23 cellular contexts compared by ENCODE assay signal in the genomic region with DNA sequence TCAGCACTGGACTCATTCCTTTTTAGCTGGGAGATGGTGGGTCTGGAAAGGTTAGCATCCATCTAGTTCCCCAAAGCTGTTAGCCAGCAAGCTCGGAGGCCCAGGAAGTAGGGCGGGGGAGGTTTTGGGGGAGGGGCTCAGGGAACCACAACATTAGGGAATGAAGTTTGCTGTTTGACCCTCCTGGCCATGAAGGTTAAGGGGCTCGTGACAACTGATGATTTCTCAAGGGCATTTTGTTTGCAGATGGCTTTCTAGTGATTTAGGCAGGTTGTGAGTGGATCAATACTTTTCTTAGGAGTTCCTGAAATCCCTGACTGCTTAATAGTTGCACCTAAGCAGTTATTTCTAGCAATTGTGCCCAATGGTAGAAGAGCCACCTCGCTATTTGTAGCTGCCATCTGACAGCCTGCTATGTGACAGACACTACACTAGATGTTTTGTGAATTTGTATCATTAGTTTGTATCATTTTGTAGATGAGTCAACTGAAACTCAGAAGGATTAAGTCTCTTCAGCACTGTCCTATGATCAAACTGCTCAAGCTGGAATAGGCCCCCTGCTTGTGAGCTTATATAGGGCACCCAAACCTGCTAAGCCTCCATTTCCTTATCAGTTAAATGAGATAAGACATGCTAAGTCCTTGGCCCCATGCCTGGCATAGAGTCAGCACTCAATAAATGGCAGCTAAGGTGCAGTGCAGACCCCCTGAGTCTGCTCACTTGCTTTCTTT.
DNase-seq lines count a peak whose midpoint lies in the region; ATAC-seq and TF ChIP-seq lines count a peak whose summit lies in the region.
"Had no signal": no experiment of that assay in that cellular context is flagged by ENCODE, and none has a peak within 500 bp of the region (broad histone marks: within the 10 kb centered on the region; RNA-seq: fewer than 3 reads in every experiment).

No MANE protein-coding gene starts in this region.

- H3K27me3 Mint-ChIP-seq in progenitor cell of endocrine pancreas = peaks cover 25% of the 10 kb centered on the region

- no peak for TF ChIP-seq POLR2A in NB4 (IDR thresholded peaks at IDR 0.05; ENCODE audit: extremely low read depth, insufficient read length)
- TF ChIP-seq POLR2A in spleen (IDR thresholded peaks at IDR 0.05) = no peak

- no peaks in the 10 kb centered on the region for H3K36me3 Mint-ChIP-seq in progenitor cell of endocrine pancreas (ENCODE audit: insufficient read depth)
- H3K36me3 Mint-ChIP-seq: natural killer cell; stimulated activated naive B cell treated with anti-CD40 and anti-IgM and Interleukin-4, amounts not matched to agents 10 μg/mL and 1 μg/mL and 100 μg/mL, for 72 hours had no signal

- H3K4me1 ChIP-seq in spleen = no peaks in the 10 kb centered on the region
- H3K4me1 ChIP-seq: transverse colon had no signal

- H3K4me3 Mint-ChIP-seq in progenitor cell of endocrine pancreas (ENCODE audit: low read depth) = no peak overlapping the region
- H3K4me3 Mint-ChIP-seq: activated CD4-positive, alpha-beta T cell treated with anti-CD3 and anti-CD28 coated beads, Interleukin-2, amount 10 ng/mL, durations not matched to agents 24 days and 14 days; natural killer cell; stimulated activated naive B cell treated with anti-CD40 and anti-IgM and Interleukin-4, amounts not matched to agents 10 μg/mL and 1 μg/mL and 100 μg/mL, for 72 hours had no signal

- H3K4me3 ChIP-seq in NB4 (ENCODE audit: low read depth, low read length) = no peak overlapping the region
- no peak overlapping the region for H3K4me3 ChIP-seq in cardiac fibroblast (replicated peaks in 1 of 2; ENCODE audit: low read depth in 2 of 2, low read length in 2 of 2)
- no peak overlapping the region for H3K4me3 ChIP-seq in spleen
- H3K4me3 ChIP-seq: transverse colon had no signal

- TF ChIP-seq CTCF in NB4 (IDR thresholded peaks at IDR 0.05; ENCODE audit: low read depth, low read length) (peak; percentile 19), cardiac fibroblast (IDR thresholded peaks at IDR 0.05; ENCODE audit: low read depth, low read length) (peak; percentile 11), progenitor cell of endocrine pancreas (IDR thresholded peaks at IDR 0.05; ENCODE audit: unreplicated experiment) (peak; percentile 16), spleen (IDR thresholded peaks at IDR 0.05 in 8 of 11, conservative IDR thresholded peaks at IDR 0.05 in 3 of 11) (no peak)

- H3K27ac ChIP-seq in spleen = no peak overlapping the region
- H3K27ac ChIP-seq: KMS-11, transverse colon had no signal

- peaks cover 0 to 11% (median 0%) of the 10 kb centered on the region in 7 donors for H3K27me3 ChIP-seq in spleen (replicated peaks in 1 of 7)
- H3K27me3 ChIP-seq: transverse colon had no signal

- H3K27ac Mint-ChIP-seq in progenitor cell of endocrine pancreas = no peak overlapping the region
- H3K27ac Mint-ChIP-seq: activated CD4-positive, alpha-beta T cell treated with anti-CD3 and anti-CD28 coated beads, Interleukin-2, amount 10 ng/mL, durations not matched to agents 24 days and 14 days; natural killer cell; stimulated activated naive B cell treated with anti-CD40 and anti-IgM and Interleukin-4, amounts not matched to agents 10 μg/mL and 1 μg/mL and 100 μg/mL, for 72 hours had no signal

- WGBS in spleen, 5 donors = 47 to 70% (median 65%) methylated on average over 4 of the region's 4 CpGs

- H3K4me1 Mint-ChIP-seq in progenitor cell of endocrine pancreas (ENCODE audit: low read depth) = peaks cover 10% of the 10 kb centered on the region
- H3K4me1 Mint-ChIP-seq: natural killer cell; stimulated activated naive B cell treated with anti-CD40 and anti-IgM and Interleukin-4, amounts not matched to agents 10 μg/mL and 1 μg/mL and 100 μg/mL, for 72 hours had no signal

- intact Hi-C loops in spleen (cut with DNase I; ENCODE audit: low total_unique reads) = no loop called here

- H3K9me3 Mint-ChIP-seq in progenitor cell of endocrine pancreas (ENCODE audit: low read depth) = no peaks in the 10 kb centered on the region
- H3K9me3 Mint-ChIP-seq: natural killer cell had no signal

- peaks cover 0 to 5% (median 0%) of the 10 kb centered on the region in 8 donors for H3K9me3 ChIP-seq in spleen
- H3K9me3 ChIP-seq: transverse colon had no signal

- no peaks in the 10 kb centered on the region for H3K36me3 ChIP-seq in spleen
- H3K36me3 ChIP-seq: transverse colon had no signal

- DNase-seq in HCEC 1CT (peak; percentile 3), NB4 (ENCODE audit: low read depth) (peak; percentile 70), cardiac fibroblast (ENCODE audit: low read depth in 2 of 2) (peak; percentile 10 to 15), progenitor cell of endocrine pancreas (ENCODE audit: low spot score, unreplicated experiment) (no peak), spleen (no peak), AG20443 (ENCODE audit: low spot score) (no peak)
- DNase-seq: activated CD4-positive, alpha-beta T cell treated with anti-CD3 and anti-CD28 coated beads, Interleukin-2, amount 10 ng/mL, durations not matched to agents 24 days and 14 days; activated naive CD4-positive, alpha-beta T cell treated with anti-CD3 and anti-CD28 coated beads, Interleukin-2, amount 50 U/mL, for 16 hours; activated T-cell treated with anti-CD3 and anti-CD28 coated beads for 4 hours; C1 segment of cervical spinal cord; dermis blood vessel endothelial cell; head of caudate nucleus; islet precursor cell; mammary epithelial cell; natural killer cell; NCI-H187; NCI-H345; stimulated activated naive B cell treated with anti-CD40 and anti-IgM and Interleukin-4, amounts not matched to agents 10 μg/mL and 1 μg/mL and 100 μg/mL, for 72 hours; transverse colon had no signal

- ATAC-seq in GM18907 (IDR thresholded peaks at IDR 0.05; ENCODE audit: unreplicated experiment) = no peak
- ATAC-seq: esophagus mucosa; natural killer cell; Right ventricle myocardium inferior; stimulated activated naive B cell treated with anti-CD40 and anti-IgM and Interleukin-4, amounts not matched to agents 10 μg/mL and 1 μg/mL and 100 μg/mL, for 72 hours had no signal

Comparison
In these comparisons a context has a peak if more than half of its experiments do, and no peak if none do; other contexts are left out.
1. DNase-seq: peak in HCEC 1CT (single experiment), NB4 (single experiment) and cardiac fibroblast (2 of 2); none in progenitor cell of endocrine pancreas (single experiment), spleen (single experiment) and AG20443 (single experiment).
2. CTCF ChIP-seq: peak in NB4 (single experiment), cardiac fibroblast (single experiment) and progenitor cell of endocrine pancreas (single experiment); none in spleen (0 of 11).